Comparison of ENCODE assay signal across 14 cellular contexts in genomic region chr7:102473271-102473991, GRCh38. TPM values are rescaled to one million over a fixed set of nuclear protein-coding genes. Genes with fewer than 3 reads are reported as not detected.
DNase-seq lines count a peak whose midpoint lies in the region; ATAC-seq and TF ChIP-seq lines count a peak whose summit lies in the region.
"Had no signal": no experiment of that assay in that cellular context is flagged by ENCODE, and none has a peak within 500 bp of the region (broad histone marks: within the 10 kb centered on the region; RNA-seq: fewer than 3 reads in every experiment).

No MANE protein-coding gene starts in this region.

- no peaks in the 10 kb centered on the region for H3K4me1 ChIP-seq in A673 (ENCODE audit: insufficient read depth, low read length, poor library complexity, severe bottlenecking)
- peaks cover 27% of the 10 kb centered on the region for H3K4me1 ChIP-seq in BLaER1
- H3K4me1 ChIP-seq in stomach, result peaks cover 0 to 30% (median 20%) of the 10 kb centered on the region in 4 donors

- H3K4me1 Mint-ChIP-seq in osteocyte (ENCODE audit: unreplicated experiment), result no peaks in the 10 kb centered on the region
- H3K4me1 Mint-ChIP-seq in activated CD8-positive, alpha-beta T cell treated with anti-CD3 and anti-CD28 coated beads, Interleukin-2, amount 10 ng/mL, durations not matched to agents 7 days and 5 days (ENCODE audit: low read depth), result no peaks in the 10 kb centered on the region

- no peak overlapping the region for H3K9ac ChIP-seq in BLaER1

- DNase-seq in A673 (ENCODE audit: low spot score) (no peak), epidermal melanocyte (ENCODE audit: insufficient read length, low spot score) (peak; percentile 10), osteocyte (ENCODE audit: extremely low spot score, unreplicated experiment) (peak; percentile 74), stomach (no peak)
- no peak for DNase-seq in activated CD8-positive, alpha-beta T cell treated with anti-CD3 and anti-CD28 coated beads, Interleukin-2, amount 10 ng/mL, durations not matched to agents 7 days and 5 days
- DNase-seq: NCI-H1930; NCI-H524 treated with DMSO at 0.1 percent for 48 hours; PC-3; stimulated activated naive CD4-positive, alpha-beta T cell treated with Interleukin-2 at 50 U/mL for 16 hours had no signal

- no peak overlapping the region for H3K4me3 ChIP-seq in A673 (ENCODE audit: low read depth, low read length, poor library complexity, severe bottlenecking)
- no peak overlapping the region for H3K4me3 ChIP-seq in BLaER1
- no peak overlapping the region for H3K4me3 ChIP-seq in stomach

- peaks cover 28% of the 10 kb centered on the region for H4K20me1 ChIP-seq in BLaER1

- no TSS peak for BruUV-seq in A673 (replicated peaks; lab: Mats Ljungman, UMichigan)

- H3K27me3 Mint-ChIP-seq in osteocyte (ENCODE audit: unreplicated experiment), result no peaks in the 10 kb centered on the region
- no peaks in the 10 kb centered on the region for H3K27me3 Mint-ChIP-seq in activated CD8-positive, alpha-beta T cell treated with anti-CD3 and anti-CD28 coated beads, Interleukin-2, amount 10 ng/mL, durations not matched to agents 7 days and 5 days (ENCODE audit: low read depth)
- H3K27me3 Mint-ChIP-seq: T-cell had no signal

- no peaks in the 10 kb centered on the region for H3K9me3 ChIP-seq in A673 (ENCODE audit: low read depth, low read length, poor library complexity, severe bottlenecking)
- H3K9me3 ChIP-seq in BLaER1, result no peaks in the 10 kb centered on the region
- no peaks in the 10 kb centered on the region for H3K9me3 ChIP-seq in stomach

- peak overlapping the region; percentile 18 for H3K4me2 ChIP-seq in BLaER1

- no peak overlapping the region for H3K4me3 Mint-ChIP-seq in osteocyte (ENCODE audit: unreplicated experiment)
- H3K4me3 Mint-ChIP-seq in activated CD8-positive, alpha-beta T cell treated with anti-CD3 and anti-CD28 coated beads, Interleukin-2, amount 10 ng/mL, durations not matched to agents 7 days and 5 days, result no peak overlapping the region
- H3K4me3 Mint-ChIP-seq: T-cell had no signal

- no peak for TF ChIP-seq EP300 in stomach (IDR thresholded peaks at IDR 0.05)

- no peak for TF ChIP-seq POLR2A in stomach (IDR thresholded peaks at IDR 0.05)

- H3K9me3 Mint-ChIP-seq in osteocyte (ENCODE audit: unreplicated experiment), result no peaks in the 10 kb centered on the region
- H3K9me3 Mint-ChIP-seq in activated CD8-positive, alpha-beta T cell treated with anti-CD3 and anti-CD28 coated beads, Interleukin-2, amount 10 ng/mL, durations not matched to agents 7 days and 5 days (ENCODE audit: insufficient read depth), result no peaks in the 10 kb centered on the region
- H3K9me3 Mint-ChIP-seq: T-cell had no signal

- peaks cover 4% of the 10 kb centered on the region for H3K36me3 Mint-ChIP-seq in osteocyte (ENCODE audit: unreplicated experiment)
- H3K36me3 Mint-ChIP-seq in activated CD8-positive, alpha-beta T cell treated with anti-CD3 and anti-CD28 coated beads, Interleukin-2, amount 10 ng/mL, durations not matched to agents 7 days and 5 days (ENCODE audit: low read depth), result peaks cover 11% of the 10 kb centered on the region
- H3K36me3 Mint-ChIP-seq: T-cell had no signal

- intact Hi-C loops in A673 (cut with micrococcal nuclease; ENCODE audit: unreplicated experiment) (no loop called here), stomach (cut with DNase I; ENCODE audit: low total_unique reads) (no loop called here)

- TF ChIP-seq CTCF in A673 (conservative IDR thresholded peaks at IDR 0.05; ENCODE audit: low read depth, low read length), result no peak
- TF ChIP-seq CTCF in osteocyte (IDR thresholded peaks at IDR 0.05), result no peak
- no peak for TF ChIP-seq CTCF in stomach (IDR thresholded peaks at IDR 0.05)

- POLR2A ChIA-PET in A673 (lab: Charles Lee; ENCODE audit: low non-redundant PET), result no interaction called here
- POLR2A ChIA-PET in activated CD8-positive, alpha-beta T cell treated with anti-CD3 and anti-CD28 coated beads, Interleukin-2, amount 10 ng/mL, durations not matched to agents 7 days and 5 days (lab: Charles Lee), result no interaction called here

- H3K27me3 ChIP-seq in A673 (replicated peaks; ENCODE audit: insufficient read depth, low read depth, low read length, poor library complexity) (no peaks in the 10 kb centered on the region), BLaER1 (no peaks in the 10 kb centered on the region), stomach (no peaks in the 10 kb centered on the region)

- ATAC-seq in GM21423 (IDR thresholded peaks at IDR 0.05; ENCODE audit: unreplicated experiment), result no peak
- ATAC-seq in activated CD8-positive, alpha-beta T cell treated with anti-CD3 and anti-CD28 coated beads, Interleukin-2, amount 10 ng/mL, durations not matched to agents 7 days and 5 days, result no peak
- ATAC-seq: activated CD4-positive, CD25-positive, alpha-beta regulatory T cell treated with anti-CD3 and anti-CD28 coated beads, Interleukin-2, amount 50 U/mL, for 24 hours; PC-3; T-cell had no signal

- 78 to 85% (median 84%) methylated on average over 19 to 23 of the region's 23 CpGs for WGBS in stomach, 5 donors

- CTCF ChIA-PET in A673 (lab: Charles Lee), result no interaction called here
- CTCF ChIA-PET in activated CD8-positive, alpha-beta T cell treated with anti-CD3 and anti-CD28 coated beads, Interleukin-2, amount 10 ng/mL, durations not matched to agents 7 days and 5 days (lab: Charles Lee), result no interaction called here

- H3K36me3 ChIP-seq in A673 (ENCODE audit: insufficient read depth, low read length, poor library complexity, severe bottlenecking) (peaks cover 23% of the 10 kb centered on the region), BLaER1 (peaks cover 61% of the 10 kb centered on the region), stomach (peaks cover 17 to 69% (median 59%) of the 10 kb centered on the region in 4 donors)

- H3K27ac Mint-ChIP-seq in osteocyte (ENCODE audit: unreplicated experiment), result no peak overlapping the region
- H3K27ac Mint-ChIP-seq in activated CD8-positive, alpha-beta T cell treated with anti-CD3 and anti-CD28 coated beads, Interleukin-2, amount 10 ng/mL, durations not matched to agents 7 days and 5 days, result no peak overlapping the region

- H3K27ac ChIP-seq in A673 (ENCODE audit: low read depth, low read length, poor library complexity, severe bottlenecking) (peak overlapping the region; percentile 23), BLaER1 (peak overlapping the region; percentile 24; the same call in 1 of the 2 replicates), stomach (peak overlapping the region in 1 of 5 donors; percentile 3)
- H3K27ac ChIP-seq: C4-2B had no signal

RNA-seq across cellular contexts. Expression of gene POLR2J, which starts 5.3 kb away (rescaled TPM):
- total RNA-seq in A673 (2021) (52.2 and 60.9 TPM in 2 replicates), osteocyte (45.2 and 45.4 TPM in 2 replicates), stomach (1 to 10 TPM; 1.2 to 8.1 (median 5.7) TPM)
- 10 to 100 TPM; 55.7 to 62.0 TPM for total RNA-seq in activated CD8-positive, alpha-beta T cell treated with anti-CD3 and anti-CD28 coated beads, Interleukin-2, amount 10 ng/mL, durations not matched to agents 7 days and 5 days
- 100 to 1,000 TPM; 100 to 152 (median 141) TPM for polyA plus RNA-seq in stomach

RNA-seq across cellular contexts. Expression of gene LRWD1, which starts 8.6 kb away (rescaled TPM):
- total RNA-seq in A673 (2021) (43.8 and 48.5 TPM in 2 replicates), osteocyte (20.1 and 22.1 TPM in 2 replicates), stomach (100 to 1,000 TPM in 1 of 5 donors, 10 to 100 TPM in 3, 1 to 10 TPM in 1; 4.5 to 238 (median 14.7) TPM)
- total RNA-seq in activated CD8-positive, alpha-beta T cell treated with anti-CD3 and anti-CD28 coated beads, Interleukin-2, amount 10 ng/mL, durations not matched to agents 7 days and 5 days, result 10 to 100 TPM; 16.7 to 21.7 TPM
- 10 to 100 TPM in 2 of 3 donors, 1 to 10 TPM in 1; 9.1 to 12.7 (median 11.4) TPM for polyA plus RNA-seq in stomach

RNA-seq across cellular contexts. Expression of gene ALKBH4, which starts 8.8 kb away (rescaled TPM):
- total RNA-seq in A673 (2021) (17.0 and 17.7 TPM in 2 replicates), osteocyte (11.9 and 13.9 TPM in 2 replicates), stomach (10 to 100 TPM in 1 of 5 donors, 1 to 10 TPM in 4; 1.2 to 27.4 (median 7.5) TPM)
- 10 to 100 TPM; 10.8 to 11.1 TPM for total RNA-seq in activated CD8-positive, alpha-beta T cell treated with anti-CD3 and anti-CD28 coated beads, Interleukin-2, amount 10 ng/mL, durations not matched to agents 7 days and 5 days
- 1 to 10 TPM; 8.7 to 9.5 (median 9.2) TPM for polyA plus RNA-seq in stomach

RNA-seq across cellular contexts. Expression of gene ORAI2, which starts 40.1 kb away (rescaled TPM):
- 35.2 and 37.0 TPM in 2 replicates for total RNA-seq in A673 (2021)
- total RNA-seq in osteocyte, result 46.3 and 47.8 TPM in 2 replicates
- total RNA-seq in activated CD8-positive, alpha-beta T cell treated with anti-CD3 and anti-CD28 coated beads, Interleukin-2, amount 10 ng/mL, durations not matched to agents 7 days and 5 days, result 10 to 100 TPM; 72.5 to 72.8 TPM
- total RNA-seq in stomach, result 10 to 100 TPM in 1 of 5 donors, 1 to 10 TPM in 2, under 1 TPM in 1, not detected in 1; 0.58 to 44.3 (median 9.1) TPM
- 1 to 10 TPM; 1.9 to 8.0 (median 5.7) TPM for polyA plus RNA-seq in stomach

RNA-seq across cellular contexts. Expression of gene RASA4B, which starts 44.1 kb away (rescaled TPM):
- total RNA-seq in A673 (2021), result 1.8 and 4.6 TPM in 2 replicates
- total RNA-seq in osteocyte, result 7.4 and 11.7 TPM in 2 replicates
- 10 to 100 TPM; 18.9 to 21.1 TPM for total RNA-seq in activated CD8-positive, alpha-beta T cell treated with anti-CD3 and anti-CD28 coated beads, Interleukin-2, amount 10 ng/mL, durations not matched to agents 7 days and 5 days
- 10 to 100 TPM in 4 of 5 donors, 1 to 10 TPM in 1; 8.6 to 28.6 (median 13.0) TPM for total RNA-seq in stomach
- 10 to 100 TPM in 2 of 3 donors, 1 to 10 TPM in 1; 9.3 to 35.9 (median 23.2) TPM for polyA plus RNA-seq in stomach

Comparison
In these comparisons a context has a peak if more than half of its experiments do, and no peak if none do; other contexts are left out.
1. DNase-seq: peak in epidermal melanocyte (single experiment) and osteocyte (single experiment); none in A673 (single experiment), activated CD8-positive, alpha-beta T cell treated with anti-CD3 and anti-CD28 coated beads, Interleukin-2, amount 10 ng/mL, durations not matched to agents 7 days and 5 days (single experiment) and stomach (single experiment).